11 cellular contexts compared by ENCODE assay signal in the genomic region with DNA sequence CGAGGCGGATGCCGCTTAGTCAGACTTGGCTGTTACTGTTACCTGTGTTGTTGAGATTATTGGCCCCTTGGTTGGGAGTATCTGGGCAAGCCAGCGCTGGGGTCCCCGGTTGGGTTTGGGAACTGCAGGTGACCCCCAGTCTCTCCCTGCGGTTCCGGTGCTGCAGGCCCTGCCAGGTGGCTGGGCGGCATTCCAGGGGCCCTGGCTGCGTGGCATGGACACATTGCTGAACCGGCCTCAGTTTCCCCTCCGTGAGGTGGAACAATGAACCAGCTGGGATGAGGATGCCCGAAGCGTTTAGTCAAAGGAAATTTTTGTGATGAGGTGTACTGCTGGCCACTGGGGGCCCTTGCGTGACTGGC. TPM values are rescaled to one million over a fixed set of nuclear protein-coding genes. Genes with fewer than 3 reads are reported as not detected.
DNase-seq lines count a peak whose midpoint lies in the region; ATAC-seq, FAIRE-seq and TF ChIP-seq lines count a peak whose summit lies in the region.
"Had no signal": no experiment of that assay in that cellular context is flagged by ENCODE, and none has a peak within 500 bp of the region (broad histone marks: within the 10 kb centered on the region; RNA-seq: fewer than 3 reads in every experiment).

No MANE protein-coding gene starts in this region.

- H3K27ac ChIP-seq in CD4-positive, alpha-beta memory T cell (ENCODE audit: low read depth, low read length): no peak overlapping the region
- H3K27ac ChIP-seq in PC-3 (ENCODE audit: low read length) (peak overlapping the region; percentile 99), endothelial cell of umbilical vein (ENCODE audit: insufficient read depth, low read depth, low read length) (no peak overlapping the region), Karpas-422 (ENCODE audit: low read length) (no peak overlapping the region), substantia nigra (ENCODE audit: low read depth, low read length, poor library complexity, severe bottlenecking) (no peak overlapping the region)
- H3K27ac ChIP-seq in naive thymus-derived CD4-positive, alpha-beta T cell (ENCODE audit: low read depth, low read length): peak overlapping the region; percentile 51
- H3K27ac ChIP-seq: BLaER1 treated with 17β-estradiol and CSF1 and Interleukin-3, amounts not matched to agents 10 nM and 100 nM had no signal

- no peaks in the 10 kb centered on the region for H3K9me1 ChIP-seq in endothelial cell of umbilical vein (replicated peaks; ENCODE audit: control insufficient read depth, extremely low read depth, insufficient read depth, low read length)

- no peak for ATAC-seq in PC-3
- no peak for ATAC-seq in naive thymus-derived CD4-positive, alpha-beta T cell

- peak overlapping the region; percentile 12 to 24 for H3K4me3 ChIP-seq in CD4-positive, alpha-beta memory T cell (ENCODE audit: low read length in 2 of 2)
- peak overlapping the region; percentile 84 for H3K4me3 ChIP-seq in PC-3 (ENCODE audit: low read length)
- H3K4me3 ChIP-seq in endothelial cell of umbilical vein (replicated peaks in 1 of 3; ENCODE audit: insufficient read depth in 1 of 3, low read depth in 1 of 3, low read length in 3 of 3): no peak overlapping the region
- H3K4me3 ChIP-seq in naive thymus-derived CD4-positive, alpha-beta T cell (ENCODE audit: low read length): peak overlapping the region; percentile 46
- no peak overlapping the region for H3K4me3 ChIP-seq in Karpas-422 (ENCODE audit: low read length)

- H3K4me3 Mint-ChIP-seq in CD4-positive, alpha-beta memory T cell: peak overlapping the region in 7 of 8 donors; percentile 46 to 82 (median 65)
- H3K4me3 Mint-ChIP-seq in naive thymus-derived CD4-positive, alpha-beta T cell: peak overlapping the region in 9 of 10 donors; percentile 28 to 84 (median 68)
- H3K4me3 Mint-ChIP-seq: nephron progenitor cell had no signal

- FAIRE-seq in endothelial cell of umbilical vein (lab: Jason Lieb, UNC): no peak

- no peaks in the 10 kb centered on the region for H3K9me3 ChIP-seq in CD4-positive, alpha-beta memory T cell (ENCODE audit: control insufficient read depth in 1 of 2, low read length in 2 of 2)
- H3K9me3 ChIP-seq in PC-3 (ENCODE audit: low read length) (no peaks in the 10 kb centered on the region), endothelial cell of umbilical vein (replicated peaks; ENCODE audit: control insufficient read depth, insufficient read depth, low read length) (no peaks in the 10 kb centered on the region), Karpas-422 (ENCODE audit: low read length) (no peaks in the 10 kb centered on the region)
- no peaks in the 10 kb centered on the region for H3K9me3 ChIP-seq in naive thymus-derived CD4-positive, alpha-beta T cell (ENCODE audit: control insufficient read depth in 2 of 3, low read length in 3 of 3)
- H3K9me3 ChIP-seq: BLaER1 treated with 17β-estradiol and CSF1 and Interleukin-3, amounts not matched to agents 10 nM and 100 nM had no signal

- intact Hi-C loops in CD4-positive, alpha-beta memory T cell (cut with micrococcal nuclease): no loop called here
- intact Hi-C loops in PC-3 (cut with micrococcal nuclease) (loop anchor here (5.0 kb wide), 2 partner anchors 37 to 62 kb away; partner anchors contain the start of gene RPL18A), endothelial cell of umbilical vein (cut with micrococcal nuclease) (no loop called here)
- intact Hi-C loops in naive thymus-derived CD4-positive, alpha-beta T cell (cut with micrococcal nuclease): loop anchor here in 1 of 2 donors (10.0 kb wide), 1 partner anchor 139 kb away; the partner anchor contains the start of gene CCDC124

- peaks cover 0 to 2% of the 10 kb centered on the region in 2 donors for H3K36me3 Mint-ChIP-seq in CD4-positive, alpha-beta memory T cell
- no peaks in the 10 kb centered on the region for H3K36me3 Mint-ChIP-seq in naive thymus-derived CD4-positive, alpha-beta T cell

- peak overlapping the region; percentile 78; the same call in 1 of the 2 replicates for H2AFZ ChIP-seq in PC-3 (ENCODE audit: low read length)
- no peak overlapping the region for H2AFZ ChIP-seq in endothelial cell of umbilical vein (ENCODE audit: low read depth, low read length)
- no peak overlapping the region for H2AFZ ChIP-seq in Karpas-422 (ENCODE audit: low read length)

- H4K20me1 ChIP-seq in PC-3 (ENCODE audit: low read length) (no peaks in the 10 kb centered on the region), endothelial cell of umbilical vein (replicated peaks; ENCODE audit: control insufficient read depth, extremely low read depth, insufficient read depth, low read length) (no peaks in the 10 kb centered on the region), Karpas-422 (ENCODE audit: insufficient read depth, low read depth, low read length) (no peaks in the 10 kb centered on the region)

- POLR2A ChIA-PET in CD4-positive, alpha-beta memory T cell (lab: Charles Lee; ENCODE audit: partially characterized antibody): interaction anchor here (0.6 to 2.7 kb wide), 5 partner anchors 8 to 404 kb away, joined by 3 to 8 read pairs (median 4); no protein-coding TSS in a partner anchor
- POLR2A ChIA-PET in PC-3 (lab: Charles Lee; ENCODE audit: unreplicated experiment) (no interaction called here), endothelial cell of umbilical vein (lab: Charles Lee) (interaction anchor here (0.6 kb wide), 1 partner anchor 56 kb away, joined by 3 read pairs; no protein-coding TSS in a partner anchor)
- POLR2A ChIA-PET in naive thymus-derived CD4-positive, alpha-beta T cell (lab: Charles Lee): interaction anchor here (0.6 to 2.4 kb wide), 4 partner anchors 9 to 58 kb away, joined by 3 to 11 read pairs (median 4); no protein-coding TSS in a partner anchor

- BruUV-seq in PC-3 (replicated peaks; lab: Mats Ljungman, UMichigan) (no TSS peak), endothelial cell of umbilical vein (replicated peaks; lab: Mats Ljungman, UMichigan) (no TSS peak)

- peaks cover 57% of the 10 kb centered on the region for H3K4me1 ChIP-seq in CD4-positive, alpha-beta memory T cell (ENCODE audit: insufficient read depth, low read length)
- peaks cover 56% of the 10 kb centered on the region for H3K4me1 ChIP-seq in PC-3 (ENCODE audit: insufficient read depth, low read length)
- peaks cover 3% of the 10 kb centered on the region for H3K4me1 ChIP-seq in endothelial cell of umbilical vein (ENCODE audit: control insufficient read depth, extremely low read depth, insufficient read depth, low read length)
- peaks cover 21 to 58% of the 10 kb centered on the region in 2 donors for H3K4me1 ChIP-seq in naive thymus-derived CD4-positive, alpha-beta T cell (ENCODE audit: control insufficient read depth in 2 of 2, insufficient read depth in 2 of 2, low read length in 2 of 2)
- no peaks in the 10 kb centered on the region for H3K4me1 ChIP-seq in Karpas-422 (ENCODE audit: low read length)

- H3K79me2 ChIP-seq in PC-3 (ENCODE audit: low read length) (peaks cover 52% of the 10 kb centered on the region), endothelial cell of umbilical vein (ENCODE audit: control insufficient read depth, insufficient read depth, low read length) (no peaks in the 10 kb centered on the region), Karpas-422 (ENCODE audit: low read length) (no peaks in the 10 kb centered on the region)

- peak overlapping the region; percentile 90 for H3K4me2 ChIP-seq in PC-3 (ENCODE audit: low read length)
- no peak overlapping the region for H3K4me2 ChIP-seq in endothelial cell of umbilical vein (ENCODE audit: insufficient read depth, low read length)
- no peak overlapping the region for H3K4me2 ChIP-seq in Karpas-422 (ENCODE audit: low read depth, low read length, poor library complexity, severe bottlenecking)

- H3K27me3 Mint-ChIP-seq in CD4-positive, alpha-beta memory T cell: peaks cover 0 to 3% of the 10 kb centered on the region in 2 donors
- peaks cover 0 to 22% (median 0%) of the 10 kb centered on the region in 5 donors for H3K27me3 Mint-ChIP-seq in naive thymus-derived CD4-positive, alpha-beta T cell

- dilution Hi-C loops in endothelial cell of umbilical vein (cut with MboI; ENCODE audit: extremely low pct_ligation_motif_present, low sequenced_read_pairs): no loop called here

- H3K9me3 Mint-ChIP-seq in CD4-positive, alpha-beta memory T cell: no peaks in the 10 kb centered on the region
- H3K9me3 Mint-ChIP-seq in naive thymus-derived CD4-positive, alpha-beta T cell: no peaks in the 10 kb centered on the region
- H3K9me3 Mint-ChIP-seq: nephron progenitor cell had no signal

- H3F3A ChIP-seq in PC-3 (ENCODE audit: low read length, unreplicated experiment): peaks cover 6% of the 10 kb centered on the region

- no peaks in the 10 kb centered on the region for H3K9me2 ChIP-seq in PC-3 (replicated peaks; ENCODE audit: low read length)
- no peaks in the 10 kb centered on the region for H3K9me2 ChIP-seq in Karpas-422 (replicated peaks; ENCODE audit: insufficient read depth, low read length)

- no peaks in the 10 kb centered on the region for H3K36me3 ChIP-seq in CD4-positive, alpha-beta memory T cell (ENCODE audit: insufficient read depth, low read length)
- H3K36me3 ChIP-seq in PC-3 (ENCODE audit: low read depth, low read length): no peaks in the 10 kb centered on the region
- no peaks in the 10 kb centered on the region for H3K36me3 ChIP-seq in endothelial cell of umbilical vein (ENCODE audit: control insufficient read depth in 2 of 2, extremely low read depth in 1 of 2, insufficient read depth in 2 of 2, low read length in 2 of 2)
- H3K36me3 ChIP-seq in naive thymus-derived CD4-positive, alpha-beta T cell (ENCODE audit: control insufficient read depth in 2 of 3, insufficient read depth in 3 of 3, low read length in 3 of 3): no peaks in the 10 kb centered on the region
- no peaks in the 10 kb centered on the region for H3K36me3 ChIP-seq in Karpas-422 (ENCODE audit: insufficient read depth, low read length)
- H3K36me3 ChIP-seq: BLaER1 treated with 17β-estradiol and CSF1 and Interleukin-3, amounts not matched to agents 10 nM and 100 nM had no signal

- no peak for TF ChIP-seq POLR2A in endothelial cell of umbilical vein (IDR thresholded peaks at IDR 0.05; ENCODE audit: low read depth, low read length)

- peak overlapping the region; percentile 95 for H3K9ac ChIP-seq in PC-3 (ENCODE audit: low read length)
- H3K9ac ChIP-seq in endothelial cell of umbilical vein (replicated peaks; ENCODE audit: extremely low read depth, insufficient read depth, low read length): no peak overlapping the region
- H3K9ac ChIP-seq in Karpas-422 (ENCODE audit: low read length): no peak overlapping the region

- CTCF ChIA-PET in CD4-positive, alpha-beta memory T cell (lab: Charles Lee; ENCODE audit: partially characterized antibody): interaction anchor here (1.0 kb wide), 1 partner anchor 12 kb away, joined by 3 read pairs; no protein-coding TSS in a partner anchor
- CTCF ChIA-PET in PC-3 (lab: Charles Lee) (interaction anchor here (1.6 kb wide), 1 partner anchor 64 kb away, joined by 4 read pairs; the partner anchor contains the start of gene RPL18A), endothelial cell of umbilical vein (lab: Charles Lee) (interaction anchor here (0.6 to 2.1 kb wide), 3 partner anchors 9 to 18 kb away, joined by 3 to 17 read pairs (median 3); no protein-coding TSS in a partner anchor)
- CTCF ChIA-PET in naive thymus-derived CD4-positive, alpha-beta T cell (lab: Charles Lee): interaction anchor here (0.6 to 1.4 kb wide), 3 partner anchors 61 to 354 kb away, joined by 3 to 5 read pairs (median 3); no protein-coding TSS in a partner anchor

- no peak overlapping the region for H3K27ac Mint-ChIP-seq in CD4-positive, alpha-beta memory T cell
- H3K27ac Mint-ChIP-seq in naive thymus-derived CD4-positive, alpha-beta T cell: peak overlapping the region in 1 of 9 donors; percentile 43
- H3K27ac Mint-ChIP-seq: nephron progenitor cell had no signal

- peaks cover 4% of the 10 kb centered on the region for H3K27me3 ChIP-seq in CD4-positive, alpha-beta memory T cell (ENCODE audit: insufficient read depth, low read length)
- H3K27me3 ChIP-seq in PC-3 (ENCODE audit: low read length) (no peaks in the 10 kb centered on the region), endothelial cell of umbilical vein (ENCODE audit: control insufficient read depth in 2 of 2, insufficient read depth in 2 of 2, low read length in 2 of 2) (peaks cover 13 to 14% of the 10 kb centered on the region in 2 experiments), Karpas-422 (ENCODE audit: low read length) (no peaks in the 10 kb centered on the region)
- no peaks in the 10 kb centered on the region for H3K27me3 ChIP-seq in naive thymus-derived CD4-positive, alpha-beta T cell (ENCODE audit: control insufficient read depth in 2 of 2, insufficient read depth in 2 of 2, low read length in 2 of 2)

- DNase-seq in CD4-positive, alpha-beta memory T cell: no peak
- peak; percentile 8 for DNase-seq in PC-3
- no peak for DNase-seq in endothelial cell of umbilical vein (ENCODE audit: low read depth, low spot score)
- no peak for DNase-seq in naive thymus-derived CD4-positive, alpha-beta T cell
- DNase-seq in Karpas-422: no peak
- DNase-seq in epidermal melanocyte (ENCODE audit: insufficient read length, low spot score): no peak
- DNase-seq in substantia nigra (lab: John Stamatoyannopoulos, UW): no peak
- DNase-seq in SHP77 treated with DMSO at 0.1 percent for 48 hours (lab: John Stamatoyannopoulos, UW): no peak
- DNase-seq: stimulated activated CD4-positive, alpha-beta T cell treated with anti-CD3 and anti-CD28 coated beads, Interleukin-12 subunit alpha, Interleukin-12 subunit beta, amount 100 ng/mL, for 4 hours had no signal

- TF ChIP-seq CTCF in PC-3 (conservative IDR thresholded peaks at IDR 0.05; ENCODE audit: low read depth, low read length) (no peak), endothelial cell of umbilical vein (IDR thresholded peaks at IDR 0.05; ENCODE audit: extremely low read depth in 1 of 2, insufficient read depth in 1 of 2, low read depth in 1 of 2, low read length in 2 of 2) (no peak)

- peaks cover 14 to 64% (median 42%) of the 10 kb centered on the region in 4 donors for H3K4me1 Mint-ChIP-seq in CD4-positive, alpha-beta memory T cell
- peaks cover 15 to 69% (median 48%) of the 10 kb centered on the region in 7 donors for H3K4me1 Mint-ChIP-seq in naive thymus-derived CD4-positive, alpha-beta T cell

RNA-seq across cellular contexts. Expression of gene B3GNT3, which starts 0.5 kb away (rescaled TPM):
- not detected for total RNA-seq in CD4-positive, alpha-beta memory T cell
- polyA plus RNA-seq in CD4-positive, alpha-beta memory T cell: under 1 TPM; 0.34 to 0.72 TPM
- 39.5 and 41.7 TPM in 2 replicates for total RNA-seq in PC-3 (2014; rRNA removed)
- not detected in 2 replicates for total RNA-seq in endothelial cell of umbilical vein
- polyA plus RNA-seq in endothelial cell of umbilical vein: 0.10 TPM in 1 of 2 replicates, not detected in the other
- polyA plus RNA-seq in endothelial cell of umbilical vein (2011; cell fraction: cytosol; rRNA removed): not detected in 2 replicates
- 0.17 TPM in 1 of 2 replicates, not detected in the other for polyA plus RNA-seq in endothelial cell of umbilical vein (2011; cell fraction: nucleus; rRNA removed)
- polyA plus RNA-seq in endothelial cell of umbilical vein (2012): not detected in 2 replicates
- not detected in 2 replicates for polyA minus RNA-seq in endothelial cell of umbilical vein
- polyA minus RNA-seq in endothelial cell of umbilical vein (2011; cell fraction: cytosol; rRNA and poly(A)+ RNA removed): 1.2 TPM
- not detected in 2 replicates for polyA minus RNA-seq in endothelial cell of umbilical vein (2011; cell fraction: nucleus; rRNA and poly(A)+ RNA removed)
- under 1 TPM in 2 of 5 experiments, not detected in 3; 0.53 to 0.96 TPM for total RNA-seq in naive thymus-derived CD4-positive, alpha-beta T cell
- polyA plus RNA-seq in naive thymus-derived CD4-positive, alpha-beta T cell: 1 to 10 TPM in 1 of 2 donors, under 1 TPM in 1; 0.43 to 1.0 TPM
- total RNA-seq in Karpas-422 (2014; rRNA removed; shearing (Covaris generic); ENCODE audit: low replicate concordance): not detected in 2 replicates

RNA-seq across cellular contexts. Expression of gene INSL3, which starts 25.8 kb away (rescaled TPM):
- total RNA-seq in CD4-positive, alpha-beta memory T cell: 1 to 10 TPM; 5.0 to 5.3 TPM
- 1 to 10 TPM; 1.0 to 3.9 TPM for polyA plus RNA-seq in CD4-positive, alpha-beta memory T cell
- total RNA-seq in PC-3 (2014; rRNA removed) (not detected in 2 replicates), endothelial cell of umbilical vein (not detected in 2 replicates)
- polyA plus RNA-seq in endothelial cell of umbilical vein: not detected in 2 replicates
- not detected in 2 replicates for polyA plus RNA-seq in endothelial cell of umbilical vein (2011; cell fraction: cytosol; rRNA removed)
- not detected in 2 replicates for polyA plus RNA-seq in endothelial cell of umbilical vein (2011; cell fraction: nucleus; rRNA removed)
- polyA plus RNA-seq in endothelial cell of umbilical vein (2012): not detected in 2 replicates
- polyA minus RNA-seq in endothelial cell of umbilical vein: not detected in 2 replicates
- not detected for polyA minus RNA-seq in endothelial cell of umbilical vein (2011; cell fraction: cytosol; rRNA and poly(A)+ RNA removed)
- polyA minus RNA-seq in endothelial cell of umbilical vein (2011; cell fraction: nucleus; rRNA and poly(A)+ RNA removed): not detected in 2 replicates
- 10 to 100 TPM in 1 of 5 experiments, 1 to 10 TPM in 4; 5.5 to 11.1 (median 8.2) TPM for total RNA-seq in naive thymus-derived CD4-positive, alpha-beta T cell
- polyA plus RNA-seq in naive thymus-derived CD4-positive, alpha-beta T cell: 1 to 10 TPM; 2.0 to 6.0 TPM
- total RNA-seq in Karpas-422 (2014; rRNA removed; shearing (Covaris generic); ENCODE audit: low replicate concordance): not detected in 2 replicates

RNA-seq across cellular contexts. Expression of gene FCHO1, which starts 44.2 kb away (rescaled TPM):
- 100 to 1,000 TPM in 1 of 2 experiments, 10 to 100 TPM in 1; 99.4 to 113 TPM for total RNA-seq in CD4-positive, alpha-beta memory T cell
- 10 to 100 TPM in 1 of 2 donors, 1 to 10 TPM in 1; 6.5 to 30.0 TPM for polyA plus RNA-seq in CD4-positive, alpha-beta memory T cell
- 21.0 and 29.5 TPM in 2 replicates for total RNA-seq in PC-3 (2014; rRNA removed)
- 1.4 and 1.6 TPM in 2 replicates for total RNA-seq in endothelial cell of umbilical vein
- polyA plus RNA-seq in endothelial cell of umbilical vein: 0.66 and 0.80 TPM in 2 replicates
- polyA plus RNA-seq in endothelial cell of umbilical vein (2011; cell fraction: cytosol; rRNA removed): 0.48 and 0.49 TPM in 2 replicates
- 0.53 and 1.2 TPM in 2 replicates for polyA plus RNA-seq in endothelial cell of umbilical vein (2011; cell fraction: nucleus; rRNA removed)
- 3.6 and 5.6 TPM in 2 replicates for polyA plus RNA-seq in endothelial cell of umbilical vein (2012)
- polyA minus RNA-seq in endothelial cell of umbilical vein: 1.2 and 1.3 TPM in 2 replicates
- 1.1 TPM for polyA minus RNA-seq in endothelial cell of umbilical vein (2011; cell fraction: cytosol; rRNA and poly(A)+ RNA removed)
- polyA minus RNA-seq in endothelial cell of umbilical vein (2011; cell fraction: nucleus; rRNA and poly(A)+ RNA removed): 0.63 and 1.1 TPM in 2 replicates
- total RNA-seq in naive thymus-derived CD4-positive, alpha-beta T cell: 100 to 1,000 TPM in 2 of 5 experiments, 10 to 100 TPM in 3; 73.2 to 107 (median 87.7) TPM
- polyA plus RNA-seq in naive thymus-derived CD4-positive, alpha-beta T cell: 10 to 100 TPM; 14.7 to 43.4 TPM
- total RNA-seq in Karpas-422 (2014; rRNA removed; shearing (Covaris generic); ENCODE audit: low replicate concordance): 16.6 and 40.4 TPM in 2 replicates

RNA-seq across cellular contexts. Expression of gene JAK3, which starts 52.3 kb away (rescaled TPM):
- total RNA-seq in CD4-positive, alpha-beta memory T cell: 100 to 1,000 TPM; 132 to 135 TPM
- 10 to 100 TPM; 74.6 to 96.2 TPM for polyA plus RNA-seq in CD4-positive, alpha-beta memory T cell
- total RNA-seq in PC-3 (2014; rRNA removed) (1.5 and 4.3 TPM in 2 replicates), endothelial cell of umbilical vein (3.1 and 3.4 TPM in 2 replicates)
- polyA plus RNA-seq in endothelial cell of umbilical vein: 3.8 and 5.1 TPM in 2 replicates
- 2.2 and 2.8 TPM in 2 replicates for polyA plus RNA-seq in endothelial cell of umbilical vein (2011; cell fraction: cytosol; rRNA removed)
- polyA plus RNA-seq in endothelial cell of umbilical vein (2011; cell fraction: nucleus; rRNA removed): 9.6 and 11.4 TPM in 2 replicates
- 0.80 and 1.3 TPM in 2 replicates for polyA plus RNA-seq in endothelial cell of umbilical vein (2012)
- 3.7 and 5.1 TPM in 2 replicates for polyA minus RNA-seq in endothelial cell of umbilical vein
- polyA minus RNA-seq in endothelial cell of umbilical vein (2011; cell fraction: cytosol; rRNA and poly(A)+ RNA removed): 0.82 TPM
- 3.5 and 4.3 TPM in 2 replicates for polyA minus RNA-seq in endothelial cell of umbilical vein (2011; cell fraction: nucleus; rRNA and poly(A)+ RNA removed)
- 100 to 1,000 TPM; 154 to 296 (median 202) TPM for total RNA-seq in naive thymus-derived CD4-positive, alpha-beta T cell
- 100 to 1,000 TPM; 125 to 153 TPM for polyA plus RNA-seq in naive thymus-derived CD4-positive, alpha-beta T cell
- total RNA-seq in Karpas-422 (2014; rRNA removed; shearing (Covaris generic); ENCODE audit: low replicate concordance): 5.7 and 9.5 TPM in 2 replicates

Comparison
In these comparisons a context has a peak if more than half of its experiments do, and no peak if none do; other contexts are left out.
1. H3K27ac ChIP-seq: peak in PC-3 (single experiment) and naive thymus-derived CD4-positive, alpha-beta T cell (single experiment); none in CD4-positive, alpha-beta memory T cell (single experiment), endothelial cell of umbilical vein (single experiment), Karpas-422 (single experiment) and substantia nigra (single experiment).
2. H3K4me3 ChIP-seq: peak in CD4-positive, alpha-beta memory T cell (2 of 2), PC-3 (single experiment) and naive thymus-derived CD4-positive, alpha-beta T cell (single experiment); none in endothelial cell of umbilical vein (0 of 3) and Karpas-422 (single experiment).
3. RNA of gene B3GNT3, which starts 0.5 kb away (total RNA-seq): 39.5 to 41.7 TPM in PC-3; 0.53 to 0.96 TPM in naive thymus-derived CD4-positive, alpha-beta T cell, not detected in CD4-positive, alpha-beta memory T cell, not detected in endothelial cell of umbilical vein and not detected in Karpas-422; every median in the first group is over 10 times any median in the second.